Comparison of ENCODE assay signal across 13 cellular contexts in the genomic region with DNA sequence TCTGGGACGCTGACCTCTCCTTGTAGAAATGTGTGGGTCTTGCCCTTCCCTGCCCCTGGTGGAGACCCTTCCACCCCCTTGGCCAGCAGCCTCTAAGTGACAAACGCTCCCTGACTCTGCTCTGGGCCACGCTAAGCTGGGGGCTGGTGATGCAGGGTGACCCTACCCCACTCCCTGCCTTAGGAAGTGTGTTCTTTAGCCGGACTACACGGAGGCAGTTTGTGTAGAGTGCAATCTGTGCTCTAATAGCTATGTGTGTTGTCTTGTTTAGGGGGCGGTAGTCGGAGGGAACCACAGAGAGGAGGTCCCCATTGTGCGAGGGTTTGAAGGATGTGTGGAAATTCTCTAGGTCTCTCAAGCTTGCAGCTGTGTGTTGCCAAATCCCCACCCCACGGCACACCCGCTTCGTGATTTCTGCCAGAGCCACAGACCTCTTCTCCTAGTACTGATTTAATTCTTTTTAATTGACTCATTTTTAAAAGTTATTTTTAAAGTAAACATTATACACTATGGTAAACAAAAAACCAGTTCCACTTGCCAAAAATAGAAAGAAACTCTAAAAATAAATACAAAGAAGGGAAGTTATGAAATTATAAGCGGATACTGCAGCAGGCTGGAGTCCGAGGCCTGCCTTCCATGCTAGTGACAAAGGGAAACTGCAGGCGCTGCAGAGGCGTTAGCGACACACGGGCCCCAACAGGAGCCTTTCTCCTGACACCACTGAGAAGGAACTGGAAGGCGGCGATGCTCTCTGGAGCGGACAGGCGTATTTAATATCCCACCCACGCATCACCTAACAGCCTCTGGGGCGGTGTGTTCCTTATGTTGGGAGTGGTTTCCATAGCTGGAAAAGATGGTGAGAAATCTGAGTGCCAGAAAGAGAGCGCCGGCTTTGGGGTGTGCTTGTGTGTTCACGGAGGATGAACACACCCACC.
DNase-seq lines count a peak whose midpoint lies in the region; ATAC-seq and TF ChIP-seq lines count a peak whose summit lies in the region.
"Had no signal": no experiment of that assay in that cellular context is flagged by ENCODE, and none has a peak within 500 bp of the region (broad histone marks: within the 10 kb centered on the region; RNA-seq: fewer than 3 reads in every experiment).

No MANE protein-coding gene starts in this region.

- H3K27me3 ChIP-seq in AG04450 (ENCODE audit: control insufficient read depth, insufficient read depth, low read length), result no peaks in the 10 kb centered on the region
- H3K27me3 ChIP-seq in esophagus (ENCODE audit: control insufficient read depth in 1 of 2, insufficient read depth in 2 of 2, low read length in 2 of 2), result no peaks in the 10 kb centered on the region
- H3K27me3 ChIP-seq: ovary had no signal

- ATAC-seq in HG03095 (IDR thresholded peaks at IDR 0.05; ENCODE audit: unreplicated experiment), result no peak

- H3K4me1 Mint-ChIP-seq in neural crest cell, result peaks cover 76% of the 10 kb centered on the region
- H3K4me1 Mint-ChIP-seq: B cell had no signal

- H3K36me3 Mint-ChIP-seq in neural crest cell (ENCODE audit: low read depth), result no peaks in the 10 kb centered on the region

- H3K27ac ChIP-seq in AG04450 (ENCODE audit: low read depth, low read length) (no peak overlapping the region), esophagus (ENCODE audit: low read depth in 2 of 2, low read length in 1 of 2) (peak overlapping the region; percentile 45 to 59)
- H3K27ac ChIP-seq: ovary had no signal

- H3K4me3 Mint-ChIP-seq in neural crest cell, result peak overlapping the region; percentile 50
- H3K4me3 Mint-ChIP-seq: activated T-helper 1 cell treated with anti-CD3 and anti-CD28 coated beads, Interleukin-12 subunit alpha, Interleukin-12 subunit beta, Interleukin-2, Interleukin-4 antibody, amounts not matched to agents 30 ng/mL and 10 ng/mL and 1 ng/mL, durations not matched to agents 14 hours and 24 hours and 36 hours; B cell had no signal

- WGBS in esophagus, 2 donors, result 24 to 33% methylated on average over 26 of the region's 26 CpGs

- peak; percentile 10 for DNase-seq in AG04450 (ENCODE audit: low read depth, low spot score)
- peak; percentile 91 for DNase-seq in NOMO-1 treated with DMSO at 0.1 percent for 48 hours (lab: John Stamatoyannopoulos, UW; ENCODE audit: unreplicated experiment)
- DNase-seq in neural crest cell (ENCODE audit: low read depth, low spot score), result no peak
- no peak for DNase-seq in 8988T
- DNase-seq in midbrain (lab: John Stamatoyannopoulos, UW), result no peak
- no peak for DNase-seq in NCI-H2196 (lab: John Stamatoyannopoulos, UW; ENCODE audit: unreplicated experiment)
- DNase-seq: MM.1S, SK-N-SH had no signal

- CTCF ChIA-PET in AG04450 (lab: Charles Lee), result no interaction called here

- TF ChIP-seq CTCF in AG04450 (IDR thresholded peaks at IDR 0.05; ENCODE audit: low read depth, low read length) (no peak), neural crest cell (conservative IDR thresholded peaks at IDR 0.05) (no peak)

- POLR2A ChIA-PET in AG04450 (lab: Yijun Ruan, JAX), result no interaction called here

- H3K27me3 Mint-ChIP-seq in neural crest cell (ENCODE audit: low read depth), result peaks cover 4% of the 10 kb centered on the region

- peaks cover 0 to 9% of the 10 kb centered on the region in 2 donors for H3K4me1 ChIP-seq in esophagus (ENCODE audit: control insufficient read depth in 2 of 2, insufficient read depth in 2 of 2, low read length in 1 of 2)

- H3K9me3 Mint-ChIP-seq in neural crest cell, result no peaks in the 10 kb centered on the region
- H3K9me3 Mint-ChIP-seq: activated T-helper 1 cell treated with anti-CD3 and anti-CD28 coated beads, Interleukin-12 subunit alpha, Interleukin-12 subunit beta, Interleukin-2, Interleukin-4 antibody, amounts not matched to agents 30 ng/mL and 10 ng/mL and 1 ng/mL, durations not matched to agents 14 hours and 24 hours and 36 hours had no signal

- H3K4me3 ChIP-seq in AG04450 (ENCODE audit: low read depth, low read length), result no peak overlapping the region
- H3K4me3 ChIP-seq in esophagus (ENCODE audit: low read depth in 1 of 2, low read length in 2 of 2), result no peak overlapping the region
- H3K4me3 ChIP-seq: ovary had no signal

- peak overlapping the region; percentile 80 for H3K27ac Mint-ChIP-seq in neural crest cell (ENCODE audit: unreplicated experiment)
- H3K27ac Mint-ChIP-seq: activated T-helper 1 cell treated with anti-CD3 and anti-CD28 coated beads, Interleukin-12 subunit alpha, Interleukin-12 subunit beta, Interleukin-2, Interleukin-4 antibody, amounts not matched to agents 30 ng/mL and 10 ng/mL and 1 ng/mL, durations not matched to agents 14 hours and 24 hours and 36 hours; B cell had no signal

- no peaks in the 10 kb centered on the region for H3K36me3 ChIP-seq in esophagus (ENCODE audit: control insufficient read depth in 2 of 2, insufficient read depth in 2 of 2, low read length in 1 of 2)
- H3K36me3 ChIP-seq: ovary had no signal

- peaks cover 77% of the 10 kb centered on the region for H3K9me3 ChIP-seq in AG04450 (ENCODE audit: control insufficient read depth, insufficient read depth, low read length)
- no peaks in the 10 kb centered on the region for H3K9me3 ChIP-seq in esophagus (ENCODE audit: control insufficient read depth in 2 of 2, insufficient read depth in 1 of 2, low read depth in 1 of 2, low read length in 1 of 2)
- H3K9me3 ChIP-seq: ovary, SK-N-SH had no signal

Comparison
In these comparisons a context has a peak if more than half of its experiments do, and no peak if none do; other contexts are left out.
1. DNase-seq: peak in AG04450 (single experiment) and NOMO-1 treated with DMSO at 0.1 percent for 48 hours (single experiment); none in neural crest cell (single experiment), 8988T (single experiment), midbrain (single experiment) and NCI-H2196 (single experiment).